ENCODE assay signal across 8 cellular contexts in the genomic region with DNA sequence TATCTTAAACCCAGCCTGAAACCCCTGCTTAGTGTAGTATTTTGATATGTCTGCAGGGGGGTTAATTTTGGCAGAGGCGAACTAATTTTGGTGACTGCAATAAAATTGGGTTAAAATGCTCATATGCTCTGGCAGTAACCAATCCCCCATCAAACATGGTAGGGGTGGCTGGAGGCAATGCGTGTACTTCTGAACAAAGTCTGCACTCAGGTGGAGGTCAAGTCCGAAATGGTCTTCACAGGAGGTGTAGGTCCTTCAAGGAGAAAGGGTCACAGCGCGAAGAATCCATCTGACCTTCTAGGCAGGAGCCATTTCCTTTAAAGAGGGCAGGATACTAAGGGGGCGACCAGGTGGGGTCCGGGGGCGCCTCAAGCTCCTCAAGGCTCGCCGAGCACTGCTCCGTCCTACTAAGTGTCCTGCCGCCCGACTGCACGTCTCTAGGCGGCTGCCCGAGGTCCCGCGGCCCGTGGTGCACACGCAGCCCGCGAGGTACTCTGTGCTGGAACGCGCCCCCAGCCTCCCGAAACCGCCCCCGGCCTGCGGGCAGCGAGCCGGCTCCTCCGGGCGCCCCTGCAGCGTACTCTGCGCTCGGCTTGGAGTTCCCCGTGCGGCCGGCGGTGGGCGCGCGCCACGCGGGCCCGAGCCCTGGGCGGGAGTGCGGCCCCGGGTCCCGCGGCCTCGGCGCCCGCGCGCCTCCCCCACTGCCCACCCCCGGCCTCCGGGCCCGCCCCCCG. TPM values are rescaled to one million over a fixed set of nuclear protein-coding genes. Genes with fewer than 3 reads are reported as not detected.
DNase-seq lines count a peak whose midpoint lies in the region; ATAC-seq and TF ChIP-seq lines count a peak whose summit lies in the region.

No MANE protein-coding gene starts in this region.

- ATAC-seq in foreskin keratinocyte (peak; percentile 54), omental fat pad (ENCODE audit: low FRiP score) (peak; percentile 65)

- H3K27ac ChIP-seq in MM.1S (ENCODE audit: low read length) (no peak overlapping the region), foreskin keratinocyte (no peak overlapping the region), vagina (peak overlapping the region; percentile 87)

- no peak overlapping the region; the same call in 1 of the 2 replicates for H3K9ac ChIP-seq in MM.1S (ENCODE audit: low read length)

- H3K9me3 ChIP-seq in MM.1S (replicated peaks; ENCODE audit: insufficient read depth, low read length) = no peaks in the 10 kb centered on the region
- no peaks in the 10 kb centered on the region for H3K9me3 ChIP-seq in vagina

- peak overlapping the region; percentile 73 for H3K4me2 ChIP-seq in MM.1S (ENCODE audit: low read depth, low read length)

- no peak for TF ChIP-seq POLR2A in vagina (IDR thresholded peaks at IDR 0.05)

- H3K36me3 ChIP-seq in MM.1S (replicated peaks; ENCODE audit: insufficient read depth, low read length) = no peaks in the 10 kb centered on the region
- no peaks in the 10 kb centered on the region for H3K36me3 ChIP-seq in vagina

- H3K27me3 ChIP-seq in MM.1S (replicated peaks; ENCODE audit: insufficient read depth, low read length) (peaks cover 26% of the 10 kb centered on the region), foreskin keratinocyte (peaks cover 73% of the 10 kb centered on the region), vagina (no peaks in the 10 kb centered on the region)

- H3K4me3 ChIP-seq in MM.1S (ENCODE audit: low read length) = peak overlapping the region; percentile 43
- H3K4me3 ChIP-seq in vagina = peak overlapping the region; percentile 70 to 90

- no peaks in the 10 kb centered on the region for H3K9me2 ChIP-seq in MM.1S (replicated peaks; ENCODE audit: insufficient read depth, low read length)

- TF ChIP-seq CTCF in MM.1S (IDR thresholded peaks at IDR 0.05; ENCODE audit: low read length) (0 out of 2 replicates have a peak, but pooled peaks have one; percentile 6), foreskin keratinocyte (conservative IDR thresholded peaks at IDR 0.05) (peak; percentile 10), omental fat pad (IDR thresholded peaks at IDR 0.05) (no peak), vagina (IDR thresholded peaks at IDR 0.05) (no peak)

- H3K4me1 ChIP-seq in MM.1S (ENCODE audit: low read length) (0 out of 2 replicates have a peak, but pooled peaks cover 6% of the 10 kb centered on the region), foreskin keratinocyte (no peaks in the 10 kb centered on the region), vagina (peaks cover 47% of the 10 kb centered on the region)

- no peaks in the 10 kb centered on the region for H4K20me1 ChIP-seq in MM.1S (ENCODE audit: insufficient read depth, low read length)

- H2AFZ ChIP-seq in MM.1S (ENCODE audit: low read length) = peak overlapping the region; percentile 38; the same call in 1 of the 2 replicates

- DNase-seq in NCI-H1436 (lab: John Stamatoyannopoulos, UW) = peak; percentile 23
- DNase-seq in NCI-H1436 treated with DMSO at 0.1 percent for 48 hours (lab: John Stamatoyannopoulos, UW) = no peak
- peak; percentile 33 for DNase-seq in MM.1S
- peak; percentile 79 for DNase-seq in activated CD8-positive, alpha-beta memory T cell treated with anti-CD3 and anti-CD28 coated beads, Interleukin-2, amount 50 U/mL, for 48 hours
- no peak for DNase-seq in foreskin keratinocyte
- DNase-seq in omental fat pad (ENCODE audit: low spot score) = no peak
- DNase-seq in vagina (ENCODE audit: extremely low spot score in 2 of 2) = peak in 1 of 2 donors; percentile 88
- no peak for DNase-seq in mucosa of gallbladder (ENCODE audit: low spot score)

- peaks cover 12% of the 10 kb centered on the region for H3F3A ChIP-seq in MM.1S (ENCODE audit: insufficient read depth, low read length)

- intact Hi-C loops in vagina (cut with DNase I) = loop anchor here (5.0 to 10.0 kb wide), 2 partner anchors 305 to 508 kb away; partner anchors contain the start of genes FAM210A and RNMT

- no peaks in the 10 kb centered on the region for H3K79me2 ChIP-seq in MM.1S (ENCODE audit: low read length)

RNA-seq across cellular contexts. Expression of gene LDLRAD4, which starts 1.7 kb away (rescaled TPM):
- total RNA-seq in foreskin keratinocyte (not detected in 2 replicates), omental fat pad (10 to 100 TPM; 23.9 to 38.3 (median 27.0) TPM), vagina (24.3 TPM), mucosa of gallbladder (51.0 TPM)
- not detected in 2 replicates for polyA plus RNA-seq in foreskin keratinocyte

Comparison
In these comparisons a context has a peak if more than half of its experiments do, and no peak if none do; other contexts are left out.
1. DNase-seq: peak in NCI-H1436 (single experiment), MM.1S (single experiment) and activated CD8-positive, alpha-beta memory T cell treated with anti-CD3 and anti-CD28 coated beads, Interleukin-2, amount 50 U/mL, for 48 hours (single experiment); none in NCI-H1436 treated with DMSO at 0.1 percent for 48 hours (single experiment), foreskin keratinocyte (0 of 2), omental fat pad (single experiment) and mucosa of gallbladder (single experiment).
2. CTCF ChIP-seq: peak in MM.1S (single experiment) and foreskin keratinocyte (single experiment); none in omental fat pad (0 of 3) and vagina (0 of 3).
3. RNA of gene LDLRAD4, which starts 1.7 kb away (total RNA-seq): 51.0 TPM in mucosa of gallbladder (single experiment), 23.9 to 38.3 TPM in omental fat pad and 24.3 TPM in vagina (single experiment); not detected in foreskin keratinocyte; every median in the first group is over 10 times any median in the second.